ENCODE assay signal across 8 cellular contexts in genomic region chr1:205484985-205485967, GRCh38. TPM values are rescaled to one million over a fixed set of nuclear protein-coding genes. Genes with fewer than 3 reads are reported as not detected.
DNase-seq lines count a peak whose midpoint lies in the region; ATAC-seq lines count a peak whose summit lies in the region.

No MANE protein-coding gene starts in this region.

- CTCF ChIA-PET in activated CD4-positive, alpha-beta memory T cell treated with anti-CD3 and anti-CD28 coated beads for 36 hours (lab: Charles Lee): interaction anchor here (0.6 to 13.1 kb wide), 73 partner anchors 9 to 911 kb away, joined by 3 to 321 read pairs (median 6); partner anchors contain the start of genes BLACAT1, KLHDC8A and LEMD1

- H4K8ac ChIP-seq in mesendoderm (ENCODE audit: low read depth, low read length): no peak overlapping the region

- H3K36me3 Mint-ChIP-seq in activated CD4-positive, alpha-beta memory T cell treated with anti-CD3 and anti-CD28 coated beads for 36 hours: no peaks in the 10 kb centered on the region

- peaks cover 22% of the 10 kb centered on the region for H3K27me3 Mint-ChIP-seq in activated CD4-positive, alpha-beta memory T cell treated with anti-CD3 and anti-CD28 coated beads for 36 hours

- no peaks in the 10 kb centered on the region for H3K79me1 ChIP-seq in mesendoderm (ENCODE audit: low read length)

- no peak overlapping the region for H4K5ac ChIP-seq in mesendoderm (ENCODE audit: low read length)

- H3K56ac ChIP-seq in mesendoderm (ENCODE audit: low read length): no peak overlapping the region

- H3K4me3 Mint-ChIP-seq in activated CD4-positive, alpha-beta memory T cell treated with anti-CD3 and anti-CD28 coated beads for 36 hours: peak overlapping the region; percentile 25

- POLR2A ChIA-PET in activated CD4-positive, alpha-beta memory T cell treated with anti-CD3 and anti-CD28 coated beads for 36 hours (lab: Charles Lee): interaction anchor here (0.8 to 0.9 kb wide), 2 partner anchors 89 to 148 kb away, joined by 3 read pairs; no protein-coding TSS in a partner anchor

- no peaks in the 10 kb centered on the region for H3K79me2 ChIP-seq in mesendoderm (ENCODE audit: control insufficient read depth, insufficient read depth, low read length)

- H3K9me3 Mint-ChIP-seq in activated CD4-positive, alpha-beta memory T cell treated with anti-CD3 and anti-CD28 coated beads for 36 hours: no peaks in the 10 kb centered on the region

- peaks cover 13% of the 10 kb centered on the region for H3K4me1 Mint-ChIP-seq in activated CD4-positive, alpha-beta memory T cell treated with anti-CD3 and anti-CD28 coated beads for 36 hours (ENCODE audit: low read depth)

- H3K23ac ChIP-seq in mesendoderm (ENCODE audit: low read length): no peak overlapping the region

- H3K18ac ChIP-seq in mesendoderm (ENCODE audit: low read length): no peak overlapping the region

- H2BK120ac ChIP-seq in mesendoderm (ENCODE audit: low read depth, low read length): no peak overlapping the region

- no peak overlapping the region for H3K9ac ChIP-seq in mesendoderm (ENCODE audit: low read length)

- no peak for ATAC-seq in GM21390 (IDR thresholded peaks at IDR 0.05; ENCODE audit: unreplicated experiment)

- WGBS in mesendoderm (ENCODE audit: extremely low coverage, insufficient coverage, low lambda C conversion rate): no CpG with 5 or more reads among the region's 13 CpGs

- H3K36me3 ChIP-seq in mesendoderm (ENCODE audit: control insufficient read depth, insufficient read depth, low read length): no peaks in the 10 kb centered on the region

- no peak overlapping the region for H3K4me2 ChIP-seq in mesendoderm (ENCODE audit: low read length)

- H3K27ac ChIP-seq in mesendoderm (ENCODE audit: low read depth, low read length): no peak overlapping the region

- no peaks in the 10 kb centered on the region for H3K27me3 ChIP-seq in mesendoderm (ENCODE audit: insufficient read depth, low read length, poor library complexity)

- no peak overlapping the region for H3K4me3 ChIP-seq in mesendoderm (ENCODE audit: low read length)

- DNase-seq in ELF-1 (ENCODE audit: low read depth, low spot score) (peak; percentile 97), HT-29 (ENCODE audit: low spot score) (peak; percentile 91), NCI-H82 (lab: John Stamatoyannopoulos, UW) (peak; percentile 99), mesendoderm (peak; percentile 89)
- peak; percentile 75 for DNase-seq in activated CD4-positive, alpha-beta memory T cell treated with anti-CD3 and anti-CD28 coated beads for 36 hours
- DNase-seq in effector CD8-positive, alpha-beta T cell (lab: John Stamatoyannopoulos, UW): peak; percentile 35
- peak; percentile 42 for DNase-seq in stimulated activated CD8-positive, alpha-beta memory T cell treated with anti-CD3 and anti-CD28 coated beads, Interleukin-4, amount 100 ng/mL, for 24 hours (ENCODE audit: low read depth)

- no peak overlapping the region for H2BK5ac ChIP-seq in mesendoderm (ENCODE audit: low read length)

- H3K4me1 ChIP-seq in mesendoderm (ENCODE audit: control insufficient read depth, low read depth, low read length): peaks cover 2% of the 10 kb centered on the region

- intact Hi-C loops in activated CD4-positive, alpha-beta memory T cell treated with anti-CD3 and anti-CD28 coated beads for 36 hours (cut with micrococcal nuclease): loop anchor here (1.0 to 5.0 kb wide), 5 partner anchors 43 to 213 kb away; no protein-coding TSS in a partner anchor

- H3K4ac ChIP-seq in mesendoderm (ENCODE audit: low read depth, low read length): no peak overlapping the region

- no peak overlapping the region for H2BK15ac ChIP-seq in mesendoderm (replicated peaks; ENCODE audit: low read depth)

- H2AK5ac ChIP-seq in mesendoderm (ENCODE audit: low read length): no peak overlapping the region

- H3K27ac Mint-ChIP-seq in activated CD4-positive, alpha-beta memory T cell treated with anti-CD3 and anti-CD28 coated beads for 36 hours: no peak overlapping the region

RNA-seq across cellular contexts. Expression of gene CDK18, which starts 19.2 kb away (rescaled TPM):
- total RNA-seq in HT-29 (2014; rRNA removed; shearing (Covaris generic)): 22.2 and 27.6 TPM in 2 replicates
- total RNA-seq in activated CD4-positive, alpha-beta memory T cell treated with anti-CD3 and anti-CD28 coated beads for 36 hours: 1 to 10 TPM; 2.5 to 2.6 TPM
- polyA plus RNA-seq in mesendoderm (2013, experiment 1 of 2): 9.1 TPM
- polyA plus RNA-seq in mesendoderm (2013, experiment 2 of 2): 8.9 TPM

RNA-seq across cellular contexts. Expression of gene BLACAT1, which starts 29.4 kb away (rescaled TPM):
- 1.8 and 1.9 TPM in 2 replicates for total RNA-seq in HT-29 (2014; rRNA removed; shearing (Covaris generic))
- total RNA-seq in activated CD4-positive, alpha-beta memory T cell treated with anti-CD3 and anti-CD28 coated beads for 36 hours: 1 to 10 TPM in 1 of 2 experiments, under 1 TPM in 1; 0.90 to 1.2 TPM
- 2.8 TPM for polyA plus RNA-seq in mesendoderm (2013, experiment 1 of 2)
- 2.7 TPM for polyA plus RNA-seq in mesendoderm (2013, experiment 2 of 2)

Comparison
In these comparisons a context has a peak if more than half of its experiments do, and no peak if none do; other contexts are left out.
1. DNase-seq: peak in every context shown above with its lines; median percentile 99 in NCI-H82; 97 in ELF-1; 91 in HT-29; 89 in mesendoderm; 75 in activated CD4-positive, alpha-beta memory T cell treated with anti-CD3 and anti-CD28 coated beads for 36 hours; 42 in stimulated activated CD8-positive, alpha-beta memory T cell treated with anti-CD3 and anti-CD28 coated beads, Interleukin-4, amount 100 ng/mL, for 24 hours; 35 in effector CD8-positive, alpha-beta T cell.